In the genomic region with DNA sequence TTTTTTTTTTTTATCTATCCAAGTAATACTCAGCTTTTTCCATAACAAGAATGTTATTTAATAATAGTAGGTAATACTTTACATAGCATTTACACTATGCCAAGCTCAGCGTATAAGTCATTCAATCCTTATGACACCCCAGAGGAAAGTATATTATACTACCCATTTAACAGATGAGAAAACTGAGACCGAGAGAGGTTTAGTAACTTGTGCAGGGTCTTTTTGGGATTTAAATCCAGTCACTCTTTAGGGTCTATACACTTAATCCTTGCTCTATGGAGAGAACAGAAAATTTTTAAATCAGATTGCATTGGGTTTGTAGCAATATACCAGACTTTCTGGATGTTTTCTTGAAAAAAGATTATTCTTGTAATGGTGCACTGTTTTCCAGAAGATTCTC, we compare ENCODE assay signal across 8 cellular contexts.
"Had no signal": no experiment of that assay in that cellular context is flagged by ENCODE, and none has a peak within 500 bp of the region (broad histone marks: within the 10 kb centered on the region; RNA-seq: fewer than 3 reads in every experiment).

No MANE protein-coding gene starts in this region.

- ATAC-seq: GM12878 had no signal

- DNase-seq: GDM1, GF-D8 had no signal

- H3K4me3 ChIP-seq: GM12878 had no signal

- FAIRE-seq: G401.6, GM12878, GM12891, GM12892, GM18507, GM19239 had no signal
